ENCODE assay signal across 1 cellular context in genomic region chr14:91509083-91509877, GRCh38.
A peak's percentile ranks its signal among the peaks of the same experiment; 100 is the strongest.
TF ChIP-seq lines count a peak whose summit lies in the region.

No MANE protein-coding gene starts in this region.

TF ChIP-seq in HepG2, 621 proteins besides CTCF, POLR2A, EP300 and RAD21 (continued from another document and continues in another):
- TF ChIP-seq ZFP91 (CRISPR knock-in tag; IDR thresholded peaks at IDR 0.05; ENCODE audit: borderline replicate concordance) (no peak; the same call in 1 of the 2 replicates), RARA (CRISPR knock-in tag; IDR thresholded peaks at IDR 0.05) (peak; percentile 16; the same call in 1 of the 2 replicates), MIER3 (CRISPR knock-in tag; IDR thresholded peaks at IDR 0.05; ENCODE audit: borderline replicate concordance) (0 out of 2 replicates have a peak, but pooled peaks have one; percentile 47), TOE1 (CRISPR knock-in tag; IDR thresholded peaks at IDR 0.05) (no peak), KAT8 (CRISPR knock-in tag; IDR thresholded peaks at IDR 0.05) (peak; percentile 31; the same call in 1 of the 2 replicates), DR1 (CRISPR knock-in tag; IDR thresholded peaks at IDR 0.05) (peak; percentile 54), ZNF264 (CRISPR knock-in tag; IDR thresholded peaks at IDR 0.05) (no peak), FOXK2 (IDR thresholded peaks at IDR 0.05) (no peak), ZNF737 (CRISPR knock-in tag; IDR thresholded peaks at IDR 0.05; ENCODE audit: borderline replicate concordance) (peak; percentile 54; the same call in 1 of the 2 replicates), MED1 (CRISPR knock-in tag; IDR thresholded peaks at IDR 0.05) (peak; percentile 54), TCF7L2 (IDR thresholded peaks at IDR 0.05; ENCODE audit: low read depth, low read length) (no peak), ZNF317 (CRISPR knock-in tag; IDR thresholded peaks at IDR 0.05) (no peak), ZNF530 (CRISPR knock-in tag; IDR thresholded peaks at IDR 0.05; ENCODE audit: low read depth) (no peak), SAP130 (CRISPR knock-in tag; IDR thresholded peaks at IDR 0.05; ENCODE audit: low read depth) (peak; percentile 67), SAFB2 (CRISPR knock-in tag; IDR thresholded peaks at IDR 0.05; ENCODE audit: borderline replicate concordance, low read depth) (no peak), ZNF343 (CRISPR knock-in tag; IDR thresholded peaks at IDR 0.05) (0 out of 2 replicates have a peak, but pooled peaks have one; percentile 28), ZNF546 (CRISPR knock-in tag; conservative IDR thresholded peaks at IDR 0.05) (no peak), ZNF235 (CRISPR knock-in tag; IDR thresholded peaks at IDR 0.05; ENCODE audit: borderline replicate concordance) (no peak), RORA (CRISPR knock-in tag; IDR thresholded peaks at IDR 0.05) (no peak), ESRRA (CRISPR knock-in tag; IDR thresholded peaks at IDR 0.05; ENCODE audit: low read depth) (peak; percentile 84), ZMAT3 (CRISPR knock-in tag; conservative IDR thresholded peaks at IDR 0.05) (peak; percentile 48; the same call in 1 of the 2 replicates), ZNF720 (CRISPR knock-in tag; IDR thresholded peaks at IDR 0.05) (no peak), IRF2 (CRISPR knock-in tag; IDR thresholded peaks at IDR 0.05) (no peak), SOX13 (IDR thresholded peaks at IDR 0.05) (no peak), SOX13 (CRISPR knock-in tag; conservative IDR thresholded peaks at IDR 0.05 in 1 of 2, IDR thresholded peaks at IDR 0.05 in 1 of 2) (peak in 1 of 2 experiments; percentile 16; a peak in 1 of 4 replicates), SIX4 (CRISPR knock-in tag; IDR thresholded peaks at IDR 0.05) (no peak), KDM3A (CRISPR knock-in tag; IDR thresholded peaks at IDR 0.05; ENCODE audit: low read depth) (0 out of 2 replicates have a peak, but pooled peaks have one; percentile 26), ZNF280D (CRISPR knock-in tag; IDR thresholded peaks at IDR 0.05) (no peak), SP4 (CRISPR knock-in tag; IDR thresholded peaks at IDR 0.05) (no peak), TCF7 (IDR thresholded peaks at IDR 0.05; ENCODE audit: low read depth) (no peak), ZBTB38 (CRISPR knock-in tag; IDR thresholded peaks at IDR 0.05) (no peak), GATAD2A (CRISPR knock-in tag; IDR thresholded peaks at IDR 0.05) (peak; percentile 36; the same call in 1 of the 2 replicates), FOSL2 (CRISPR knock-in tag; IDR thresholded peaks at IDR 0.05) (peak; percentile 33; the same call in 1 of the 2 replicates), NR2C2 (CRISPR knock-in tag; IDR thresholded peaks at IDR 0.05; ENCODE audit: borderline replicate concordance) (no peak), ZNF704 (CRISPR knock-in tag; IDR thresholded peaks at IDR 0.05; ENCODE audit: borderline replicate concordance) (no peak), ZNF558 (CRISPR knock-in tag; IDR thresholded peaks at IDR 0.05; ENCODE audit: borderline replicate concordance) (no peak), SNAI1 (CRISPR knock-in tag; IDR thresholded peaks at IDR 0.05; ENCODE audit: borderline replicate concordance) (no peak), KLF12 (CRISPR knock-in tag; IDR thresholded peaks at IDR 0.05; ENCODE audit: borderline replicate concordance) (no peak), ZBED4 (CRISPR knock-in tag; IDR thresholded peaks at IDR 0.05; ENCODE audit: borderline replicate concordance) (no peak), ZNF501 (CRISPR knock-in tag; IDR thresholded peaks at IDR 0.05) (no peak), ZNF337 (CRISPR knock-in tag; IDR thresholded peaks at IDR 0.05; ENCODE audit: borderline replicate concordance, low read depth) (no peak), SMC3 (IDR thresholded peaks at IDR 0.05; ENCODE audit: low read length) (no peak)
- TF ChIP-seq, protein P1, sequence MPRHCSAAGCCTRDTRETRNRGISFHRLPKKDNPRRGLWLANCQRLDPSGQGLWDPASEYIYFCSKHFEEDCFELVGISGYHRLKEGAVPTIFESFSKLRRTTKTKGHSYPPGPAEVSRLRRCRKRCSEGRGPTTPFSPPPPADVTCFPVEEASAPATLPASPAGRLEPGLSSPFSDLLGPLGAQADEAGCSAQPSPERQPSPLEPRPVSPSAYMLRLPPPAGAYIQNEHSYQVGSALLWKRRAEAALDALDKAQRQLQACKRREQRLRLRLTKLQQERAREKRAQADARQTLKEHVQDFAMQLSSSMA (CRISPR knock-in tag; IDR thresholded peaks at IDR 0.05), result no peak
- TF ChIP-seq, protein P2, sequence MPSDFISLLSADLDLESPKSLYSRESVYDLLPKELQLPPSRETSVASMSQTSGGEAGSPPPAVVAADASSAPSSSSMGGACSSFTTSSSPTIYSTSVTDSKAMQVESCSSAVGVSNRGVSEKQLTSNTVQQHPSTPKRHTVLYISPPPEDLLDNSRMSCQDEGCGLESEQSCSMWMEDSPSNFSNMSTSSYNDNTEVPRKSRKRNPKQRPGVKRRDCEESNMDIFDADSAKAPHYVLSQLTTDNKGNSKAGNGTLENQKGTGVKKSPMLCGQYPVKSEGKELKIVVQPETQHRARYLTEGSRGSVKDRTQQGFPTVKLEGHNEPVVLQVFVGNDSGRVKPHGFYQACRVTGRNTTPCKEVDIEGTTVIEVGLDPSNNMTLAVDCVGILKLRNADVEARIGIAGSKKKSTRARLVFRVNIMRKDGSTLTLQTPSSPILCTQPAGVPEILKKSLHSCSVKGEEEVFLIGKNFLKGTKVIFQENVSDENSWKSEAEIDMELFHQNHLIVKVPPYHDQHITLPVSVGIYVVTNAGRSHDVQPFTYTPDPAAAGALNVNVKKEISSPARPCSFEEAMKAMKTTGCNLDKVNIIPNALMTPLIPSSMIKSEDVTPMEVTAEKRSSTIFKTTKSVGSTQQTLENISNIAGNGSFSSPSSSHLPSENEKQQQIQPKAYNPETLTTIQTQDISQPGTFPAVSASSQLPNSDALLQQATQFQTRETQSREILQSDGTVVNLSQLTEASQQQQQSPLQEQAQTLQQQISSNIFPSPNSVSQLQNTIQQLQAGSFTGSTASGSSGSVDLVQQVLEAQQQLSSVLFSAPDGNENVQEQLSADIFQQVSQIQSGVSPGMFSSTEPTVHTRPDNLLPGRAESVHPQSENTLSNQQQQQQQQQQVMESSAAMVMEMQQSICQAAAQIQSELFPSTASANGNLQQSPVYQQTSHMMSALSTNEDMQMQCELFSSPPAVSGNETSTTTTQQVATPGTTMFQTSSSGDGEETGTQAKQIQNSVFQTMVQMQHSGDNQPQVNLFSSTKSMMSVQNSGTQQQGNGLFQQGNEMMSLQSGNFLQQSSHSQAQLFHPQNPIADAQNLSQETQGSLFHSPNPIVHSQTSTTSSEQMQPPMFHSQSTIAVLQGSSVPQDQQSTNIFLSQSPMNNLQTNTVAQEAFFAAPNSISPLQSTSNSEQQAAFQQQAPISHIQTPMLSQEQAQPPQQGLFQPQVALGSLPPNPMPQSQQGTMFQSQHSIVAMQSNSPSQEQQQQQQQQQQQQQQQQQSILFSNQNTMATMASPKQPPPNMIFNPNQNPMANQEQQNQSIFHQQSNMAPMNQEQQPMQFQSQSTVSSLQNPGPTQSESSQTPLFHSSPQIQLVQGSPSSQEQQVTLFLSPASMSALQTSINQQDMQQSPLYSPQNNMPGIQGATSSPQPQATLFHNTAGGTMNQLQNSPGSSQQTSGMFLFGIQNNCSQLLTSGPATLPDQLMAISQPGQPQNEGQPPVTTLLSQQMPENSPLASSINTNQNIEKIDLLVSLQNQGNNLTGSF (CRISPR knock-in tag; IDR thresholded peaks at IDR 0.05), result no peak
- TF ChIP-seq, protein P3, sequence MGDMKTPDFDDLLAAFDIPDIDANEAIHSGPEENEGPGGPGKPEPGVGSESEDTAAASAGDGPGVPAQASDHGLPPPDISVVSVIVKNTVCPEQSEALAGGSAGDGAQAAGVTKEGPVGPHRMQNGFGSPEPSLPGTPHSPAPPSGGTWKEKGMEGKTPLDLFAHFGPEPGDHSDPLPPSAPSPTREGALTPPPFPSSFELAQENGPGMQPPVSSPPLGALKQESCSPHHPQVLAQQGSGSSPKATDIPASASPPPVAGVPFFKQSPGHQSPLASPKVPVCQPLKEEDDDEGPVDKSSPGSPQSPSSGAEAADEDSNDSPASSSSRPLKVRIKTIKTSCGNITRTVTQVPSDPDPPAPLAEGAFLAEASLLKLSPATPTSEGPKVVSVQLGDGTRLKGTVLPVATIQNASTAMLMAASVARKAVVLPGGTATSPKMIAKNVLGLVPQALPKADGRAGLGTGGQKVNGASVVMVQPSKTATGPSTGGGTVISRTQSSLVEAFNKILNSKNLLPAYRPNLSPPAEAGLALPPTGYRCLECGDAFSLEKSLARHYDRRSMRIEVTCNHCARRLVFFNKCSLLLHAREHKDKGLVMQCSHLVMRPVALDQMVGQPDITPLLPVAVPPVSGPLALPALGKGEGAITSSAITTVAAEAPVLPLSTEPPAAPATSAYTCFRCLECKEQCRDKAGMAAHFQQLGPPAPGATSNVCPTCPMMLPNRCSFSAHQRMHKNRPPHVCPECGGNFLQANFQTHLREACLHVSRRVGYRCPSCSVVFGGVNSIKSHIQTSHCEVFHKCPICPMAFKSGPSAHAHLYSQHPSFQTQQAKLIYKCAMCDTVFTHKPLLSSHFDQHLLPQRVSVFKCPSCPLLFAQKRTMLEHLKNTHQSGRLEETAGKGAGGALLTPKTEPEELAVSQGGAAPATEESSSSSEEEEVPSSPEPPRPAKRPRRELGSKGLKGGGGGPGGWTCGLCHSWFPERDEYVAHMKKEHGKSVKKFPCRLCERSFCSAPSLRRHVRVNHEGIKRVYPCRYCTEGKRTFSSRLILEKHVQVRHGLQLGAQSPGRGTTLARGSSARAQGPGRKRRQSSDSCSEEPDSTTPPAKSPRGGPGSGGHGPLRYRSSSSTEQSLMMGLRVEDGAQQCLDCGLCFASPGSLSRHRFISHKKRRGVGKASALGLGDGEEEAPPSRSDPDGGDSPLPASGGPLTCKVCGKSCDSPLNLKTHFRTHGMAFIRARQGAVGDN (CRISPR knock-in tag; IDR thresholded peaks at IDR 0.05), result peak; percentile 43
